In the genomic region with DNA sequence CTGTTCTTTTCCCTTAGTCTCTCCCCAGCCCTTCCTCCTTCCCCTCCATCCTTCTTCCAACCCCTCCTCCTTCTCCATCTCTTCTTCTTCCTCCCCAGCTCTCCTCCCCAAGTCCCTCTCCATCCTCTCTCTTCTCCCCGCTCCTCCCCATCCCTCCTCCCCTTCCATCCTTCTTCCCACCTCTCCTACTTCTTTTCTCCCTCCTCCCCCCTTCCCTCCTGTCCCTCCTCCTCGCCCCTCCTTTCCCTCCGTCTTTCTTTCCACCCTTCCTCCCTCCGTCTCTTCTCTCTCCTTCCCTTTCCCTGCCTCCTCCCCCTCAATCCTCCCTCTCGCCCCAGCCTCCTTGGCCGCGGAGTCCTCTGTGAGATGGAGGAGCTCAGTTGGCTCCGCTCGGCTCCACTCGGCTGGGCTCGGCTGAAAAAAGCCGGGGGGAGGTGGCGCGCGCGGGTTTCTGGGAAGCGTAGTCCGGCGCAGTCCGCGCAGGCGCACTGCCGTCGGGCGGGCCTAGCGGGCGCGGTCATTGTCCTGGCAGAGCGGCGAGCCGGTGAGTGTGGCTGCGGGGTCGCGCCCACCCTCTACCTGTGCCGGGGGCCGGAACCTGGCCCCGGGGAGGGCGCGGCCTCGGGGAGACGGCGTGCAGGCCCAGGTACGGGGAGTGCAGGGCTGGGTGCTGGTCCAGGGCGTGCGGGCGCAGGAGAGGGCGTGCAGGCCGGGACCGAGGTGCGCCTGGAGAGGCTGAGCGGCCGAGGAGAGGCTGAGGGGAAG, we compare ENCODE assay signal across 1 cellular context.
TF ChIP-seq lines count a peak whose summit lies in the region.

Gene ZNF71, plus strand, starts transcription at position 520 of the 765 bp plus-strand sequence. CDS start 6,257 bp downstream, outside the sequence.

TF ChIP-seq in IMR-90, 13 proteins besides CTCF, POLR2A, EP300 and RAD21:
- TF ChIP-seq, protein P1, sequence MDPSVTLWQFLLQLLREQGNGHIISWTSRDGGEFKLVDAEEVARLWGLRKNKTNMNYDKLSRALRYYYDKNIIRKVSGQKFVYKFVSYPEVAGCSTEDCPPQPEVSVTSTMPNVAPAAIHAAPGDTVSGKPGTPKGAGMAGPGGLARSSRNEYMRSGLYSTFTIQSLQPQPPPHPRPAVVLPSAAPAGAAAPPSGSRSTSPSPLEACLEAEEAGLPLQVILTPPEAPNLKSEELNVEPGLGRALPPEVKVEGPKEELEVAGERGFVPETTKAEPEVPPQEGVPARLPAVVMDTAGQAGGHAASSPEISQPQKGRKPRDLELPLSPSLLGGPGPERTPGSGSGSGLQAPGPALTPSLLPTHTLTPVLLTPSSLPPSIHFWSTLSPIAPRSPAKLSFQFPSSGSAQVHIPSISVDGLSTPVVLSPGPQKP (IDR thresholded peaks at IDR 0.05; ENCODE audit: borderline replicate concordance, low read depth, low read length): no peak
- TF ChIP-seq MXI1 (IDR thresholded peaks at IDR 0.05; ENCODE audit: borderline replicate concordance, low read depth, low read length): peak; percentile 63; the same call in 1 of the 2 replicates
- no peak for TF ChIP-seq NFE2L2 (IDR thresholded peaks at IDR 0.05; ENCODE audit: low read depth, low read length)
- peak; percentile 42; the same call in 1 of the 2 replicates for TF ChIP-seq MAZ (IDR thresholded peaks at IDR 0.05; ENCODE audit: borderline replicate concordance, low read depth, low read length)
- TF ChIP-seq BHLHE40 (IDR thresholded peaks at IDR 0.05; ENCODE audit: low read depth, low read length): no peak
- no peak for TF ChIP-seq CEBPB (IDR thresholded peaks at IDR 0.05; ENCODE audit: low read depth, low read length)
- no peak for TF ChIP-seq SMC3 (IDR thresholded peaks at IDR 0.05; ENCODE audit: low read depth, low read length)
- TF ChIP-seq RCOR1 (IDR thresholded peaks at IDR 0.05; ENCODE audit: insufficient replicate concordance, low read length): no peak
- TF ChIP-seq FOS (IDR thresholded peaks at IDR 0.05; ENCODE audit: low read depth, low read length): no peak
- no peak for TF ChIP-seq USF2 (IDR thresholded peaks at IDR 0.05; ENCODE audit: low read depth, low read length)
- TF ChIP-seq CHD1 (IDR thresholded peaks at IDR 0.05; ENCODE audit: low read depth, low read length): no peak
- TF ChIP-seq RFX5 (IDR thresholded peaks at IDR 0.05; ENCODE audit: low read depth, low read length): no peak
- TF ChIP-seq MAFK (IDR thresholded peaks at IDR 0.05; ENCODE audit: low read depth, low read length): no peak
